22 cellular contexts compared by ENCODE assay signal in the genomic region with DNA sequence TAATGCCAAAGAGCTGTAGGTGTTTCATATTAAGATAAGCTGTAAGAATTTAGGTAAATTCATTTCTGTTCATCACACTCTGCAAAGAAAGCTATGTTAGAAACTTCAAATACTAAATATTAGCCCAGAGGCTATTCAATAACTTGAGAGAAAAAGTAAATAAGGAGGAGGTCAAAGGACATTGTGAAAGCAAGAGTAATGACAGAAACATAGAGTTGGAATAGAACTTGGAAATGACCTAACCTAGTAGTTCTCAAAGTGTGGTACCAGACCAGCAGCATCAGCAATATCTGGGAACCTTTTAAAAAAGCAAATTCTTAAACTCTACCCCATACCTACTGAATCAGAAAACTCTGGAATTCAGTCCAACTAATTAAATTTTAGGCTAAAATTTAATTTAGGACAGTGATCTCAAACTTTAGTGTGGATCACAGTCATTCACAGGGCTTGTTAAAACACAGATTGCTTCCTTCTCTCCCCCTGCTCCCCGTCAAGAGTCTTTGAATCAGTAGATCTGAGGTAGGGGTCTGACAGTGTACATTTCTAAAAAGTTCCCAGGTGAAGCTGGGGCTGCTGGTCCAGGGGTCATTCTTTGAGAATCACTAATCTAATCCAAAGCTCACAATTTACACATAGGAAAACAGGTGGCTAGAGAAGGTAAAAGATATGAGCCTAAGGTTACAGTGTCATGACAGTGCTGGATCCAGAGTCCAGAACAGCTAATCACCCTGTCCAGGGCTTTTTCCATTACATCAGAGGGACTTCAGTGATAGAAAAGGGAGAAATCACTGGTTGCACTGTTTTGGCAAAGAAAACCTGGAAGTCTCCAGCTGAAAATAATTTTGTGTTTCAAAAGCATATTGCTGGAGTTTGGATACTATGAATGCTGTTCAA.
"Had no signal": no experiment of that assay in that cellular context is flagged by ENCODE, and none has a peak within 500 bp of the region (broad histone marks: within the 10 kb centered on the region; RNA-seq: fewer than 3 reads in every experiment).

No MANE protein-coding gene starts in this region.

- H3K36me3 ChIP-seq: ascending aorta, breast epithelium, prostate gland, tibial artery, uterus, WERI-Rb-1 had no signal

- H3K4me3 Mint-ChIP-seq: activated T-cell treated with anti-CD3 and anti-CD28 coated beads, Interleukin-2, amount 50 U/mL, for 72 hours; immature natural killer cell; mesothelial cell of epicardium; natural killer cell treated with Interleukin-12 subunit alpha and Interleukin-12 subunit beta and Interleukin-15 and Interleukin-18, amount 100 ng/mL, for 72 hours; stimulated activated naive B cell treated with anti-CD40 and anti-IgM and Interleukin-4, amounts not matched to agents 10 μg/mL and 1 μg/mL and 100 μg/mL, for 72 hours; T-helper 17 cell had no signal

- FAIRE-seq: endometrium had no signal

- H3K9me3 Mint-ChIP-seq: mesothelial cell of epicardium had no signal

- H3K4me1 ChIP-seq: ascending aorta, breast epithelium, prostate gland, uterus had no signal

- H3K27me3 ChIP-seq: ascending aorta, breast epithelium, tibial artery, uterus had no signal

- ATAC-seq: activated T-cell treated with anti-CD3 and anti-CD28 coated beads, Interleukin-2, amount 50 U/mL, for 72 hours; natural killer cell treated with Interleukin-12 subunit alpha and Interleukin-12 subunit beta and Interleukin-15 and Interleukin-18, amount 100 ng/mL, for 72 hours; stimulated activated naive B cell treated with anti-CD40 and anti-IgM and Interleukin-4, amounts not matched to agents 10 μg/mL and 1 μg/mL and 100 μg/mL, for 72 hours; T-helper 17 cell had no signal

- H3K36me3 Mint-ChIP-seq: immature natural killer cell; mesothelial cell of epicardium; natural killer cell treated with Interleukin-12 subunit alpha and Interleukin-12 subunit beta and Interleukin-15 and Interleukin-18, amount 100 ng/mL, for 72 hours; stimulated activated naive B cell treated with anti-CD40 and anti-IgM and Interleukin-4, amounts not matched to agents 10 μg/mL and 1 μg/mL and 100 μg/mL, for 72 hours had no signal

- H3K27ac ChIP-seq: ascending aorta, breast epithelium, prostate gland, tibial artery, uterus, WERI-Rb-1 had no signal

- H3K9me3 ChIP-seq: ascending aorta, breast epithelium, prostate gland, tibial artery, uterus had no signal

- H3K27ac Mint-ChIP-seq: activated T-cell treated with anti-CD3 and anti-CD28 coated beads, Interleukin-2, amount 50 U/mL, for 72 hours; immature natural killer cell; mesothelial cell of epicardium; natural killer cell treated with Interleukin-12 subunit alpha and Interleukin-12 subunit beta and Interleukin-15 and Interleukin-18, amount 100 ng/mL, for 72 hours; stimulated activated naive B cell treated with anti-CD40 and anti-IgM and Interleukin-4, amounts not matched to agents 10 μg/mL and 1 μg/mL and 100 μg/mL, for 72 hours; T-helper 17 cell had no signal

- H3K4me1 Mint-ChIP-seq: immature natural killer cell; stimulated activated naive B cell treated with anti-CD40 and anti-IgM and Interleukin-4, amounts not matched to agents 10 μg/mL and 1 μg/mL and 100 μg/mL, for 72 hours; T-helper 17 cell had no signal

- DNase-seq: activated CD4-positive, alpha-beta T cell treated with anti-CD3 and anti-CD28 coated beads, Interleukin-2, amount 50 U/mL, for 4 hours; activated effector memory CD4-positive, alpha-beta T cell treated with anti-CD3 and anti-CD28 coated beads, Interleukin-2, amount 50 U/mL, for 16 hours; activated naive CD4-positive, alpha-beta T cell treated with anti-CD3 and anti-CD28 coated beads, Interleukin-2, amount 50 U/mL, for 16 hours; activated T-cell treated with anti-CD3 and anti-CD28 coated beads, Interleukin-2, amount 50 U/mL, for 72 hours; cerebellar nuclear complex; cortex of kidney; erythroblast; foreskin melanocyte; head of caudate nucleus; immature natural killer cell; nucleus accumbens; stimulated activated naive B cell treated with anti-CD40 and anti-IgM and Interleukin-4, amounts not matched to agents 10 μg/mL and 1 μg/mL and 100 μg/mL, for 72 hours; T-helper 17 cell; tibial artery; uterus; WERI-Rb-1 had no signal

- H3K27me3 Mint-ChIP-seq: natural killer cell treated with Interleukin-12 subunit alpha and Interleukin-12 subunit beta and Interleukin-15 and Interleukin-18, amount 100 ng/mL, for 72 hours; stimulated activated naive B cell treated with anti-CD40 and anti-IgM and Interleukin-4, amounts not matched to agents 10 μg/mL and 1 μg/mL and 100 μg/mL, for 72 hours; T-helper 17 cell had no signal

- H3K4me3 ChIP-seq: ascending aorta, breast epithelium, prostate gland, tibial artery, uterus had no signal
